ENCODE assay signal across 11 cellular contexts in the genomic region with DNA sequence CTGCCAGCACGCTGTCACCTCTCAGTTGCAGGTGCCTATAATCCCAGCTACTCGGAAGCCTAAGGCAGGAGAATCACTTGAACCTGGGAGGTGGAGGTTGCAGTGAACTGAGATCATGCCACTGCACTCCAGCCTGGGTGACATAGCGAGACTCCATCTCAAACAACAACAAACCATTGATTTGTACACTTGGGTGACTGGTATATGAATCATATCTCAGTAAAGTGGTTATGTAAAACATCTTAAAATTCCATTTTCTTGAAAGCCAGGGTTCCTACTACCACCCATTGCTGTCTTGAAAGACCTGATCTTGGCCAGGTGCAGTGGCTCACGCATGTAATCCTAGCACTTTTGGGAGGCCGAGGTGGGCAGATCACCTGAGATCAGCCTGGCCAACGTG. TPM values are rescaled to one million over a fixed set of nuclear protein-coding genes. Genes with fewer than 3 reads are reported as not detected.
"Had no signal": no experiment of that assay in that cellular context is flagged by ENCODE, and none has a peak within 500 bp of the region (broad histone marks: within the 10 kb centered on the region; RNA-seq: fewer than 3 reads in every experiment).

No MANE protein-coding gene starts in this region.

RNA-seq across cellular contexts. Expression of a gene that starts 14.2 kb away (rescaled TPM):
- total RNA-seq: HepG2, HT1080, K562, MCF 10A, OCI-LY7, PC-9, RPMI7951, SJSA1 had no signal
- polyA plus RNA-seq: HepG2, IgD-negative memory B cell had no signal

RNA-seq across cellular contexts. Expression of a gene that starts 34.7 kb away (rescaled TPM):
- total RNA-seq: HepG2, HT1080, K562, MCF 10A, OCI-LY7, PC-9, Peyer's patch, Right ventricle myocardium superior, RPMI7951, SJSA1 had no signal
- polyA plus RNA-seq: HepG2, IgD-negative memory B cell, K562 had no signal
